Comparison of ENCODE assay signal across 29 cellular contexts in genomic region chr15:26191216-26191615, GRCh38.
"Had no signal": no experiment of that assay in that cellular context is flagged by ENCODE, and none has a peak within 500 bp of the region (broad histone marks: within the 10 kb centered on the region; RNA-seq: fewer than 3 reads in every experiment).

No MANE protein-coding gene starts in this region.

- H3K9ac ChIP-seq: KMS-11 had no signal

- H3K27me3 Mint-ChIP-seq: activated CD4-positive, alpha-beta T cell treated with anti-CD3 and anti-CD28 coated beads, Interleukin-2, amount 10 ng/mL, durations not matched to agents 24 days and 14 days; activated CD8-positive, alpha-beta memory T cell treated with anti-CD3 and anti-CD28 coated beads, Interleukin-2, amount 10 ng/mL, durations not matched to agents 7 days and 5 days; activated T-cell treated with anti-CD3 and anti-CD28 coated beads, Interleukin-2, amount 50 U/mL, for 24 hours; T-helper 17 cell had no signal

- H3K36me3 Mint-ChIP-seq: activated CD8-positive, alpha-beta memory T cell treated with anti-CD3 and anti-CD28 coated beads, Interleukin-2, amount 10 ng/mL, durations not matched to agents 7 days and 5 days; activated naive CD4-positive, alpha-beta T cell treated with anti-CD3 and anti-CD28 coated beads, Interleukin-2, amount 50 U/mL, for 72 hours had no signal

- H3K27ac ChIP-seq: brain microvascular endothelial cell, cardiac muscle cell, KMS-11, Peyer's patch, RWPE1 had no signal

- H3K9me3 Mint-ChIP-seq: activated CD4-positive, alpha-beta T cell treated with anti-CD3 and anti-CD28 coated beads, Interleukin-2, amount 10 ng/mL, durations not matched to agents 24 days and 14 days; activated naive CD4-positive, alpha-beta T cell treated with anti-CD3 and anti-CD28 coated beads, Interleukin-2, amount 50 U/mL, for 72 hours; activated naive CD8-positive, alpha-beta T cell treated with anti-CD3 and anti-CD28 coated beads, Interleukin-2, amount 50 U/mL, for 24 hours; activated T-cell treated with anti-CD3 and anti-CD28 coated beads, Interleukin-2, amount 50 U/mL, for 24 hours had no signal

- DNase-seq: activated CD4-positive, alpha-beta T cell treated with anti-CD3 and anti-CD28 coated beads for 1 hour; activated CD4-positive, alpha-beta T cell treated with anti-CD3 and anti-CD28 coated beads, Interleukin-2, amount 10 ng/mL, durations not matched to agents 24 days and 14 days; activated CD4-positive, alpha-beta T cell treated with anti-CD3 and anti-CD28 coated beads, Interleukin-2, amount 50 U/mL, for 48 hours; activated CD8-positive, alpha-beta memory T cell treated with anti-CD3 and anti-CD28 coated beads, Interleukin-2, amount 10 ng/mL, durations not matched to agents 7 days and 5 days; activated effector memory CD4-positive, alpha-beta T cell treated with anti-CD3 and anti-CD28 coated beads, Interleukin-2, amount 50 U/mL, for 16 hours; activated naive CD4-positive, alpha-beta T cell treated with Interleukin-2 at 50 U/mL for 16 hours; activated naive CD8-positive, alpha-beta T cell treated with anti-CD3 and anti-CD28 coated beads, Interleukin-2, amount 50 U/mL, for 24 hours; activated T-cell treated with anti-CD3 and anti-CD28 coated beads, Interleukin-2, amount 50 U/mL, for 24 hours; amygdala; brain microvascular endothelial cell; MV-4-11; NCI-H1092 treated with DMSO at 0.1 percent for 48 hours; NCI-H1417 treated with DMSO at 0.1 percent for 48 hours; NCI-H1694; NCI-H2029; NCI-H2107; NCI-H2171 treated with DMSO at 0.1 percent for 48 hours; NCI-H226; NCI-H526; NCI-H82; Peyer's patch; SHP77 treated with DMSO at 0.1 percent for 48 hours; T-helper 17 cell; T-helper 9 cell had no signal

- H3K4me3 Mint-ChIP-seq: activated CD4-positive, alpha-beta T cell treated with anti-CD3 and anti-CD28 coated beads, Interleukin-2, amount 10 ng/mL, durations not matched to agents 24 days and 14 days; activated CD8-positive, alpha-beta memory T cell treated with anti-CD3 and anti-CD28 coated beads, Interleukin-2, amount 10 ng/mL, durations not matched to agents 7 days and 5 days; activated naive CD8-positive, alpha-beta T cell treated with anti-CD3 and anti-CD28 coated beads, Interleukin-2, amount 50 U/mL, for 24 hours; activated T-cell treated with anti-CD3 and anti-CD28 coated beads, Interleukin-2, amount 50 U/mL, for 24 hours; T-helper 17 cell; WTC11 had no signal

- H3K27ac Mint-ChIP-seq: activated CD4-positive, alpha-beta T cell treated with anti-CD3 and anti-CD28 coated beads, Interleukin-2, amount 10 ng/mL, durations not matched to agents 24 days and 14 days; activated CD8-positive, alpha-beta memory T cell treated with anti-CD3 and anti-CD28 coated beads, Interleukin-2, amount 10 ng/mL, durations not matched to agents 7 days and 5 days; activated naive CD4-positive, alpha-beta T cell treated with anti-CD3 and anti-CD28 coated beads, Interleukin-2, amount 50 U/mL, for 72 hours; activated naive CD8-positive, alpha-beta T cell treated with anti-CD3 and anti-CD28 coated beads, Interleukin-2, amount 50 U/mL, for 24 hours; activated T-cell treated with anti-CD3 and anti-CD28 coated beads, Interleukin-2, amount 50 U/mL, for 24 hours; T-helper 17 cell; WTC11 had no signal

- H3K4me3 ChIP-seq: cardiac muscle cell, Peyer's patch had no signal

- ATAC-seq: activated CD8-positive, alpha-beta memory T cell treated with anti-CD3 and anti-CD28 coated beads, Interleukin-2, amount 10 ng/mL, durations not matched to agents 7 days and 5 days; activated naive CD4-positive, alpha-beta T cell treated with anti-CD3 and anti-CD28 coated beads, Interleukin-2, amount 50 U/mL, for 72 hours; activated naive CD8-positive, alpha-beta T cell treated with anti-CD3 and anti-CD28 coated beads, Interleukin-2, amount 50 U/mL, for 24 hours; T-helper 17 cell; WTC11 had no signal

- H3K27me3 ChIP-seq: brain microvascular endothelial cell, cardiac muscle cell, Peyer's patch had no signal

- H3K4me2 ChIP-seq: KMS-11 had no signal

- H3K4me1 ChIP-seq: Peyer's patch had no signal

- H3K4me1 Mint-ChIP-seq: activated CD4-positive, alpha-beta T cell treated with anti-CD3 and anti-CD28 coated beads, Interleukin-2, amount 10 ng/mL, durations not matched to agents 24 days and 14 days; activated CD8-positive, alpha-beta memory T cell treated with anti-CD3 and anti-CD28 coated beads, Interleukin-2, amount 10 ng/mL, durations not matched to agents 7 days and 5 days; activated naive CD8-positive, alpha-beta T cell treated with anti-CD3 and anti-CD28 coated beads, Interleukin-2, amount 50 U/mL, for 24 hours; T-helper 17 cell had no signal

- H3K36me3 ChIP-seq: brain microvascular endothelial cell, cardiac muscle cell, Peyer's patch had no signal
